ENCODE assay signal across 8 cellular contexts in genomic region chr4:183398298-183399129, GRCh38. TPM values are rescaled to one million over a fixed set of nuclear protein-coding genes. Genes with fewer than 3 reads are reported as not detected.
DNase-seq lines count a peak whose midpoint lies in the region; ATAC-seq and TF ChIP-seq lines count a peak whose summit lies in the region.

No MANE protein-coding gene starts in this region.

- H3K9me3 ChIP-seq in right atrium auricular region: no peaks in the 10 kb centered on the region
- H3K9me3 ChIP-seq in prostate gland: no peaks in the 10 kb centered on the region

- H3K36me3 ChIP-seq in right atrium auricular region (no peaks in the 10 kb centered on the region), prostate gland (no peaks in the 10 kb centered on the region)

- H3K4me1 ChIP-seq in right atrium auricular region (peaks cover 0 to 8% of the 10 kb centered on the region in 2 donors), prostate gland (replicated peaks) (peaks cover 3% of the 10 kb centered on the region)

- TF ChIP-seq CTCF in right atrium auricular region (IDR thresholded peaks at IDR 0.05) (peak; percentile 49 to 67), prostate gland (IDR thresholded peaks at IDR 0.05) (peak in 2 of 4 experiments; percentile 36 to 52)

- TF ChIP-seq POLR2A in prostate gland (IDR thresholded peaks at IDR 0.05): no peak

- intact Hi-C loops in prostate gland (cut with DNase I): no loop called here

- peak; percentile 91 for ATAC-seq in GM21367 (IDR thresholded peaks at IDR 0.05; ENCODE audit: unreplicated experiment)

- DNase-seq in DMS114 treated with DMSO at 0.1 percent for 48 hours (lab: John Stamatoyannopoulos, UW; ENCODE audit: unreplicated experiment) (peak; percentile 25), HT1080 (ENCODE audit: low read depth) (peak; percentile 33), SW480 (ENCODE audit: low spot score) (peak; percentile 70), amniotic epithelial cell (ENCODE audit: low read depth) (peak; percentile 66), right atrium auricular region (ENCODE audit: low spot score) (peak; percentile 68), prostate gland (ENCODE audit: low spot score) (peak; percentile 52), ureter (ENCODE audit: low spot score) (peak; percentile 66)

- H3K27ac ChIP-seq in right atrium auricular region (peak overlapping the region; percentile 11 to 61), prostate gland (peak overlapping the region in 1 of 2 donors; percentile 23)

- H3K27me3 ChIP-seq in right atrium auricular region: no peaks in the 10 kb centered on the region
- no peaks in the 10 kb centered on the region for H3K27me3 ChIP-seq in prostate gland (replicated peaks; ENCODE audit: insufficient read depth)

- H3K4me3 ChIP-seq in right atrium auricular region (peak overlapping the region; percentile 41 to 56), prostate gland (peak overlapping the region; percentile 20 to 38)

- WGBS in prostate gland: 4% methylated on average over 44 of the region's 61 CpGs

RNA-seq across cellular contexts. Expression of gene CDKN2AIP, which starts 45.9 kb away (rescaled TPM):
- 18.9 and 23.8 TPM in 2 replicates for total RNA-seq in HT1080 (2014; rRNA removed; shearing (Covaris generic))
- 18.4 and 20.4 TPM in 2 replicates for polyA plus RNA-seq in HT1080 (2015; cell fraction: cytosol; rRNA removed)
- 25.4 and 25.6 TPM in 2 replicates for polyA plus RNA-seq in HT1080 (2015; cell fraction: nucleus; rRNA removed)
- 10 to 100 TPM in 1 of 2 donors, 1 to 10 TPM in 1; 9.7 to 11.1 TPM for total RNA-seq in right atrium auricular region
- total RNA-seq in prostate gland: 10 to 100 TPM; 22.5 to 27.5 TPM
- 15.0 TPM for total RNA-seq in ureter
